In the genomic region with DNA sequence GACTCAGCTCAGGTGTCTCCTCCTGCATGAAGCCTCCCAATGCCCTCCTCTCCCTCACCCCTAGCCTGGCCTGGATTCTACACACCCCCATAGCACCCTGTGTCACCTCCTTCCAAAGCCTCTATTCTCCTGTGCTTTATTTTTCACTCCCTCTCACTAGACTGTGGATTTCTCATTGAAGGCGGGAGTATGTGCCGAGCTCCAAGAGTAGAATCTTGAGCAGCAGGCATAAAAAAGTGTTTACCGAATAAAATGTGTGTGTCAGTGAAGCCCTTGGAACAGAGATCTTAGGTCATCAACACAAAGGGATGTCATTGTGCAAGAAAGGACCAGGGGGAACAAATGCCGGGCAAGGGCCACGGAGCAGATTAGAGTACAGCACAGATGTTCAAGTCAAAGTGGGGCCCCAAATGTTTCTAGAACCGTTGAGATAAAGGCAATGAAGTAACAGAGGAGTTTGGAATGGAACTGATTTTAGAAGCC, we compare ENCODE assay signal across 1 cellular context.
TF ChIP-seq lines count a peak whose summit lies in the region.

No MANE protein-coding gene starts in this region.

TF ChIP-seq in HepG2, 621 proteins besides CTCF, POLR2A, EP300 and RAD21 (continued from another document and continues in another):
- TF ChIP-seq, protein P1, sequence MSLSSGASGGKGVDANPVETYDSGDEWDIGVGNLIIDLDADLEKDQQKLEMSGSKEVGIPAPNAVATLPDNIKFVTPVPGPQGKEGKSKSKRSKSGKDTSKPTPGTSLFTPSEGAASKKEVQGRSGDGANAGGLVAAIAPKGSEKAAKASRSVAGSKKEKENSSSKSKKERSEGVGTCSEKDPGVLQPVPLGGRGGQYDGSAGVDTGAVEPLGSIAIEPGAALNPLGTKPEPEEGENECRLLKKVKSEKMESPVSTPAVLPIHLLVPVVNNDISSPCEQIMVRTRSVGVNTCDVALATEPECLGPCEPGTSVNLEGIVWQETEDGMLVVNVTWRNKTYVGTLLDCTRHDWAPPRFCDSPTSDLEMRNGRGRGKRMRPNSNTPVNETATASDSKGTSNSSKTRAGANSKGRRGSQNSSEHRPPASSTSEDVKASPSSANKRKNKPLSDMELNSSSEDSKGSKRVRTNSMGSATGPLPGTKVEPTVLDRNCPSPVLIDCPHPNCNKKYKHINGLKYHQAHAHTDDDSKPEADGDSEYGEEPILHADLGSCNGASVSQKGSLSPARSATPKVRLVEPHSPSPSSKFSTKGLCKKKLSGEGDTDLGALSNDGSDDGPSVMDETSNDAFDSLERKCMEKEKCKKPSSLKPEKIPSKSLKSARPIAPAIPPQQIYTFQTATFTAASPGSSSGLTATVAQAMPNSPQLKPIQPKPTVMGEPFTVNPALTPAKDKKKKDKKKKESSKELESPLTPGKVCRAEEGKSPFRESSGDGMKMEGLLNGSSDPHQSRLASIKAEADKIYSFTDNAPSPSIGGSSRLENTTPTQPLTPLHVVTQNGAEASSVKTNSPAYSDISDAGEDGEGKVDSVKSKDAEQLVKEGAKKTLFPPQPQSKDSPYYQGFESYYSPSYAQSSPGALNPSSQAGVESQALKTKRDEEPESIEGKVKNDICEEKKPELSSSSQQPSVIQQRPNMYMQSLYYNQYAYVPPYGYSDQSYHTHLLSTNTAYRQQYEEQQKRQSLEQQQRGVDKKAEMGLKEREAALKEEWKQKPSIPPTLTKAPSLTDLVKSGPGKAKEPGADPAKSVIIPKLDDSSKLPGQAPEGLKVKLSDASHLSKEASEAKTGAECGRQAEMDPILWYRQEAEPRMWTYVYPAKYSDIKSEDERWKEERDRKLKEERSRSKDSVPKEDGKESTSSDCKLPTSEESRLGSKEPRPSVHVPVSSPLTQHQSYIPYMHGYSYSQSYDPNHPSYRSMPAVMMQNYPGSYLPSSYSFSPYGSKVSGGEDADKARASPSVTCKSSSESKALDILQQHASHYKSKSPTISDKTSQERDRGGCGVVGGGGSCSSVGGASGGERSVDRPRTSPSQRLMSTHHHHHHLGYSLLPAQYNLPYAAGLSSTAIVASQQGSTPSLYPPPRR (CRISPR knock-in tag; IDR thresholded peaks at IDR 0.05; ENCODE audit: borderline replicate concordance), result no peak; the same call in 1 of the 2 replicates
- TF ChIP-seq CEBPB (IDR thresholded peaks at IDR 0.05; ENCODE audit: borderline replicate concordance, low read depth, low read length), result peak; percentile 94
- TF ChIP-seq, protein P2, sequence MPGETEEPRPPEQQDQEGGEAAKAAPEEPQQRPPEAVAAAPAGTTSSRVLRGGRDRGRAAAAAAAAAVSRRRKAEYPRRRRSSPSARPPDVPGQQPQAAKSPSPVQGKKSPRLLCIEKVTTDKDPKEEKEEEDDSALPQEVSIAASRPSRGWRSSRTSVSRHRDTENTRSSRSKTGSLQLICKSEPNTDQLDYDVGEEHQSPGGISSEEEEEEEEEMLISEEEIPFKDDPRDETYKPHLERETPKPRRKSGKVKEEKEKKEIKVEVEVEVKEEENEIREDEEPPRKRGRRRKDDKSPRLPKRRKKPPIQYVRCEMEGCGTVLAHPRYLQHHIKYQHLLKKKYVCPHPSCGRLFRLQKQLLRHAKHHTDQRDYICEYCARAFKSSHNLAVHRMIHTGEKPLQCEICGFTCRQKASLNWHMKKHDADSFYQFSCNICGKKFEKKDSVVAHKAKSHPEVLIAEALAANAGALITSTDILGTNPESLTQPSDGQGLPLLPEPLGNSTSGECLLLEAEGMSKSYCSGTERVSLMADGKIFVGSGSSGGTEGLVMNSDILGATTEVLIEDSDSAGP (CRISPR knock-in tag; IDR thresholded peaks at IDR 0.05; ENCODE audit: borderline replicate concordance), result no peak
- no peak for TF ChIP-seq ZFP82 (CRISPR knock-in tag; IDR thresholded peaks at IDR 0.05; ENCODE audit: borderline replicate concordance)
- 0 out of 2 replicates have a peak, but pooled peaks have one; percentile 21 for TF ChIP-seq ZNF614 (CRISPR knock-in tag; IDR thresholded peaks at IDR 0.05; ENCODE audit: borderline replicate concordance)
- TF ChIP-seq ZKSCAN1 (IDR thresholded peaks at IDR 0.05; ENCODE audit: low read length), result no peak
- 0 out of 2 replicates have a peak, but pooled peaks have one; percentile 23 for TF ChIP-seq ZNF33B (CRISPR knock-in tag; IDR thresholded peaks at IDR 0.05)
- no peak for TF ChIP-seq SSRP1 (CRISPR knock-in tag; IDR thresholded peaks at IDR 0.05)
- peak; percentile 61 for TF ChIP-seq PATZ1 (CRISPR knock-in tag; IDR thresholded peaks at IDR 0.05)
- no peak for TF ChIP-seq U2AF2 (IDR thresholded peaks at IDR 0.05; ENCODE audit: low read depth, low read length)
- no peak for TF ChIP-seq CREB1 (IDR thresholded peaks at IDR 0.05)
- TF ChIP-seq CREB1 (CRISPR knock-in tag; IDR thresholded peaks at IDR 0.05), result peak; percentile 67; the same call in 1 of the 2 replicates
- peak; percentile 53; the same call in 1 of the 2 replicates for TF ChIP-seq BCL6 (CRISPR knock-in tag; IDR thresholded peaks at IDR 0.05)
- peak; percentile 51; the same call in 1 of the 2 replicates for TF ChIP-seq KDM6A (CRISPR knock-in tag; IDR thresholded peaks at IDR 0.05; ENCODE audit: low read depth)
- TF ChIP-seq, protein P3, sequence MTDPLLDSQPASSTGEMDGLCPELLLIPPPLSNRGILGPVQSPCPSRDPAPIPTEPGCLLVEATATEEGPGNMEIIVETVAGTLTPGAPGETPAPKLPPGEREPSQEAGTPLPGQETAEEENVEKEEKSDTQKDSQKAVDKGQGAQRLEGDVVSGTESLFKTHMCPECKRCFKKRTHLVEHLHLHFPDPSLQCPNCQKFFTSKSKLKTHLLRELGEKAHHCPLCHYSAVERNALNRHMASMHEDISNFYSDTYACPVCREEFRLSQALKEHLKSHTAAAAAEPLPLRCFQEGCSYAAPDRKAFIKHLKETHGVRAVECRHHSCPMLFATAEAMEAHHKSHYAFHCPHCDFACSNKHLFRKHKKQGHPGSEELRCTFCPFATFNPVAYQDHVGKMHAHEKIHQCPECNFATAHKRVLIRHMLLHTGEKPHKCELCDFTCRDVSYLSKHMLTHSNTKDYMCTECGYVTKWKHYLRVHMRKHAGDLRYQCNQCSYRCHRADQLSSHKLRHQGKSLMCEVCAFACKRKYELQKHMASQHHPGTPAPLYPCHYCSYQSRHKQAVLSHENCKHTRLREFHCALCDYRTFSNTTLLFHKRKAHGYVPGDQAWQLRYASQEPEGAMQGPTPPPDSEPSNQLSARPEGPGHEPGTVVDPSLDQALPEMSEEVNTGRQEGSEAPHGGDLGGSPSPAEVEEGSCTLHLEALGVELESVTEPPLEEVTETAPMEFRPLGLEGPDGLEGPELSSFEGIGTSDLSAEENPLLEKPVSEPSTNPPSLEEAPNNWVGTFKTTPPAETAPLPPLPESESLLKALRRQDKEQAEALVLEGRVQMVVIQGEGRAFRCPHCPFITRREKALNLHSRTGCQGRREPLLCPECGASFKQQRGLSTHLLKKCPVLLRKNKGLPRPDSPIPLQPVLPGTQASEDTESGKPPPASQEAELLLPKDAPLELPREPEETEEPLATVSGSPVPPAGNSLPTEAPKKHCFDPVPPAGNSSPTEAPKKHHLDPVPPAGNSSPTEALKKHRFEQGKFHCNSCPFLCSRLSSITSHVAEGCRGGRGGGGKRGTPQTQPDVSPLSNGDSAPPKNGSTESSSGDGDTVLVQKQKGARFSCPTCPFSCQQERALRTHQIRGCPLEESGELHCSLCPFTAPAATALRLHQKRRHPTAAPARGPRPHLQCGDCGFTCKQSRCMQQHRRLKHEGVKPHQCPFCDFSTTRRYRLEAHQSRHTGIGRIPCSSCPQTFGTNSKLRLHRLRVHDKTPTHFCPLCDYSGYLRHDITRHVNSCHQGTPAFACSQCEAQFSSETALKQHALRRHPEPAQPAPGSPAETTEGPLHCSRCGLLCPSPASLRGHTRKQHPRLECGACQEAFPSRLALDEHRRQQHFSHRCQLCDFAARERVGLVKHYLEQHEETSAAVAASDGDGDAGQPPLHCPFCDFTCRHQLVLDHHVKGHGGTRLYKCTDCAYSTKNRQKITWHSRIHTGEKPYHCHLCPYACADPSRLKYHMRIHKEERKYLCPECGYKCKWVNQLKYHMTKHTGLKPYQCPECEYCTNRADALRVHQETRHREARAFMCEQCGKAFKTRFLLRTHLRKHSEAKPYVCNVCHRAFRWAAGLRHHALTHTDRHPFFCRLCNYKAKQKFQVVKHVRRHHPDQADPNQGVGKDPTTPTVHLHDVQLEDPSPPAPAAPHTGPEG (CRISPR knock-in tag; IDR thresholded peaks at IDR 0.05), result no peak
- TF ChIP-seq SOX5 (CRISPR knock-in tag; IDR thresholded peaks at IDR 0.05; ENCODE audit: borderline replicate concordance), result peak; percentile 89
- TF ChIP-seq ZBTB21 (CRISPR knock-in tag; IDR thresholded peaks at IDR 0.05), result peak; percentile 89
- TF ChIP-seq SMC3 (IDR thresholded peaks at IDR 0.05; ENCODE audit: low read length), result peak; percentile 29; the same call in 1 of the 2 replicates
- TF ChIP-seq FOXA1 (IDR thresholded peaks at IDR 0.05), result no peak
- peak; percentile 57 for TF ChIP-seq FOXA1 (CRISPR knock-in tag; IDR thresholded peaks at IDR 0.05)
- peak; percentile 87 for TF ChIP-seq ZMYM4 (CRISPR knock-in tag; IDR thresholded peaks at IDR 0.05)
- TF ChIP-seq ARNT2 (CRISPR knock-in tag; IDR thresholded peaks at IDR 0.05; ENCODE audit: low read depth), result 0 out of 2 replicates have a peak, but pooled peaks have one; percentile 50
- TF ChIP-seq, protein P4, sequence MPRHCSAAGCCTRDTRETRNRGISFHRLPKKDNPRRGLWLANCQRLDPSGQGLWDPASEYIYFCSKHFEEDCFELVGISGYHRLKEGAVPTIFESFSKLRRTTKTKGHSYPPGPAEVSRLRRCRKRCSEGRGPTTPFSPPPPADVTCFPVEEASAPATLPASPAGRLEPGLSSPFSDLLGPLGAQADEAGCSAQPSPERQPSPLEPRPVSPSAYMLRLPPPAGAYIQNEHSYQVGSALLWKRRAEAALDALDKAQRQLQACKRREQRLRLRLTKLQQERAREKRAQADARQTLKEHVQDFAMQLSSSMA (CRISPR knock-in tag; IDR thresholded peaks at IDR 0.05), result no peak
- TF ChIP-seq ZNF430 (CRISPR knock-in tag; IDR thresholded peaks at IDR 0.05), result no peak
- TF ChIP-seq, protein P5, sequence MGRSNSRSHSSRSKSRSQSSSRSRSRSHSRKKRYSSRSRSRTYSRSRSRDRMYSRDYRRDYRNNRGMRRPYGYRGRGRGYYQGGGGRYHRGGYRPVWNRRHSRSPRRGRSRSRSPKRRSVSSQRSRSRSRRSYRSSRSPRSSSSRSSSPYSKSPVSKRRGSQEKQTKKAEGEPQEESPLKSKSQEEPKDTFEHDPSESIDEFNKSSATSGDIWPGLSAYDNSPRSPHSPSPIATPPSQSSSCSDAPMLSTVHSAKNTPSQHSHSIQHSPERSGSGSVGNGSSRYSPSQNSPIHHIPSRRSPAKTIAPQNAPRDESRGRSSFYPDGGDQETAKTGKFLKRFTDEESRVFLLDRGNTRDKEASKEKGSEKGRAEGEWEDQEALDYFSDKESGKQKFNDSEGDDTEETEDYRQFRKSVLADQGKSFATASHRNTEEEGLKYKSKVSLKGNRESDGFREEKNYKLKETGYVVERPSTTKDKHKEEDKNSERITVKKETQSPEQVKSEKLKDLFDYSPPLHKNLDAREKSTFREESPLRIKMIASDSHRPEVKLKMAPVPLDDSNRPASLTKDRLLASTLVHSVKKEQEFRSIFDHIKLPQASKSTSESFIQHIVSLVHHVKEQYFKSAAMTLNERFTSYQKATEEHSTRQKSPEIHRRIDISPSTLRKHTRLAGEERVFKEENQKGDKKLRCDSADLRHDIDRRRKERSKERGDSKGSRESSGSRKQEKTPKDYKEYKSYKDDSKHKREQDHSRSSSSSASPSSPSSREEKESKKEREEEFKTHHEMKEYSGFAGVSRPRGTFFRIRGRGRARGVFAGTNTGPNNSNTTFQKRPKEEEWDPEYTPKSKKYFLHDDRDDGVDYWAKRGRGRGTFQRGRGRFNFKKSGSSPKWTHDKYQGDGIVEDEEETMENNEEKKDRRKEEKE (IDR thresholded peaks at IDR 0.05), result no peak
- no peak for TF ChIP-seq GPN1 (CRISPR knock-in tag; IDR thresholded peaks at IDR 0.05; ENCODE audit: borderline replicate concordance)
- no peak for TF ChIP-seq BHLHE40 (IDR thresholded peaks at IDR 0.05; ENCODE audit: low read length)
- TF ChIP-seq TBX2 (CRISPR knock-in tag; IDR thresholded peaks at IDR 0.05; ENCODE audit: borderline replicate concordance), result peak; percentile 66
- peak; percentile 43; the same call in 1 of the 2 replicates for TF ChIP-seq FOXJ3 (CRISPR knock-in tag; IDR thresholded peaks at IDR 0.05; ENCODE audit: borderline replicate concordance)
- TF ChIP-seq TFDP2 (CRISPR knock-in tag; IDR thresholded peaks at IDR 0.05), result peak; percentile 51; the same call in 1 of the 2 replicates
- TF ChIP-seq MXI1 (IDR thresholded peaks at IDR 0.05; ENCODE audit: borderline replicate concordance, low read depth, low read length), result no peak
- peak; percentile 75; the same call in 1 of the 2 replicates for TF ChIP-seq ZNF124 (CRISPR knock-in tag; IDR thresholded peaks at IDR 0.05)
- no peak for TF ChIP-seq SIN3B (IDR thresholded peaks at IDR 0.05; ENCODE audit: low read length)
- TF ChIP-seq, protein P6, sequence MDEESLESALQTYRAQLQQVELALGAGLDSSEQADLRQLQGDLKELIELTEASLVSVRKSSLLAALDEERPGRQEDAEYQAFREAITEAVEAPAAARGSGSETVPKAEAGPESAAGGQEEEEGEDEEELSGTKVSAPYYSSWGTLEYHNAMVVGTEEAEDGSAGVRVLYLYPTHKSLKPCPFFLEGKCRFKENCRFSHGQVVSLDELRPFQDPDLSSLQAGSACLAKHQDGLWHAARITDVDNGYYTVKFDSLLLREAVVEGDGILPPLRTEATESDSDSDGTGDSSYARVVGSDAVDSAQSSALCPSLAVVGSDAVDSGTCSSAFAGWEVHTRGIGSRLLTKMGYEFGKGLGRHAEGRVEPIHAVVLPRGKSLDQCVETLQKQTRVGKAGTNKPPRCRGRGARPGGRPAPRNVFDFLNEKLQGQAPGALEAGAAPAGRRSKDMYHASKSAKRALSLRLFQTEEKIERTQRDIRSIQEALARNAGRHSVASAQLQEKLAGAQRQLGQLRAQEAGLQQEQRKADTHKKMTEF (CRISPR knock-in tag; IDR thresholded peaks at IDR 0.05), result peak; percentile 77
- 0 out of 2 replicates have a peak, but pooled peaks have one; percentile 28 for TF ChIP-seq SIX4 (CRISPR knock-in tag; IDR thresholded peaks at IDR 0.05)
- TF ChIP-seq ZNF24 (IDR thresholded peaks at IDR 0.05), result peak; percentile 53; the same call in 1 of the 2 replicates
